In the genomic region with DNA sequence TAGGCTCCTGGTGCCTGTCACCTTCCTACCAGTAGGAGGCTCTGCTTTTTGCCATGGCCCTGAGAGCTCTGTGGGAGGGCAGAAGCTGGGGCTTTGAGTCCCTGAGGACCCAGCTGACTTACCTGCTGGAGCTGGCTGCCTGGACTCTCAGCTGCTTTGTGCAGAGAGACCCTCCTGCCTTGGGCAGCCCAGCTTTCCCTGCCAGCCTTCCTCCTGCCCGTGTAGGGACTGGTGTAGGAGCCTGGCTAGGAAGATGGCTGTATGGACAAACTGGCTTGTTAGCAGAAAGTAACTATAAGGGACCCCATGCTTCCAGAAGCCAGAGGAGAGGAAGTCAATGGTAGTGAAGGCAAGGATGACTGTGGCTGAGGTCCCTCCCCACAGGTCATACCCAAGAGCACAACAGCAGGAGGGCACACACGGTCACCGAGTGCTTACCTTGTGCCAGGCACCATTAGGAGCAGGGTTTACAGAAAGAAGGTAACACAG, we compare ENCODE assay signal across 8 cellular contexts. TPM values are rescaled to one million over a fixed set of nuclear protein-coding genes. Genes with fewer than 3 reads are reported as not detected.
DNase-seq lines count a peak whose midpoint lies in the region; ATAC-seq, FAIRE-seq and TF ChIP-seq lines count a peak whose summit lies in the region.

No MANE protein-coding gene starts in this region.

- H3K27me3 ChIP-seq in KMS-11 (ENCODE audit: insufficient read depth, low read depth) (no peaks in the 10 kb centered on the region), WERI-Rb-1 (ENCODE audit: insufficient read depth, low read depth, severe bottlenecking) (no peaks in the 10 kb centered on the region), gastroesophageal sphincter (peaks cover 4% of the 10 kb centered on the region), small intestine (ENCODE audit: control insufficient read depth in 2 of 2, insufficient read depth in 2 of 2, low read length in 2 of 2) (no peaks in the 10 kb centered on the region)

- no peak for TF ChIP-seq POLR2A in GM12892 (IDR thresholded peaks at IDR 0.05; ENCODE audit: low read depth, low read length)
- no peak for TF ChIP-seq POLR2A in gastroesophageal sphincter (IDR thresholded peaks at IDR 0.05)

- no peaks in the 10 kb centered on the region for H4K20me1 ChIP-seq in KMS-11 (ENCODE audit: insufficient read depth)

- H3K4me3 ChIP-seq in AG10803 (ENCODE audit: low read length) (no peak overlapping the region), KMS-11 (IDR thresholded peaks at IDR 0.05; ENCODE audit: insufficient read depth, low read depth, low read length) (no peak overlapping the region), WERI-Rb-1 (ENCODE audit: low read depth, low read length) (no peak overlapping the region), gastroesophageal sphincter (no peak overlapping the region), small intestine (ENCODE audit: low read depth in 1 of 2, low read length in 2 of 2) (no peak overlapping the region)

- DNase-seq in AG10803 (ENCODE audit: low read depth), result peak; percentile 45
- DNase-seq in GM12892 (ENCODE audit: insufficient read length), result peak; percentile 21
- DNase-seq in WERI-Rb-1, result peak; percentile 80
- peak; percentile 42 for DNase-seq in small intestine
- DNase-seq in T-helper 9 cell, result no peak

- no peak overlapping the region for H3K9ac ChIP-seq in KMS-11

- H3K4me2 ChIP-seq in KMS-11, result no peak overlapping the region

- no peaks in the 10 kb centered on the region for H3K9me3 ChIP-seq in WERI-Rb-1 (ENCODE audit: severe bottlenecking)
- H3K9me3 ChIP-seq in gastroesophageal sphincter, result no peaks in the 10 kb centered on the region
- H3K9me3 ChIP-seq in small intestine (ENCODE audit: control insufficient read depth, low read depth), result no peaks in the 10 kb centered on the region

- TF ChIP-seq EP300 in gastroesophageal sphincter (IDR thresholded peaks at IDR 0.05), result no peak

- FAIRE-seq in GM12892 (lab: Jason Lieb, UNC) (no peak), small intestine (lab: Jason Lieb, UNC) (no peak)

- no peaks in the 10 kb centered on the region for H3K79me2 ChIP-seq in KMS-11 (ENCODE audit: insufficient read depth, low read depth)

- ATAC-seq in gastroesophageal sphincter (peak; percentile 48), HG03097 (IDR thresholded peaks at IDR 0.05; ENCODE audit: low FRiP score, unreplicated experiment) (no peak)

- no peak overlapping the region for H3K27ac ChIP-seq in KMS-11
- no peak overlapping the region for H3K27ac ChIP-seq in WERI-Rb-1
- peak overlapping the region in 3 of 4 donors; percentile 70 to 75 (median 73) for H3K27ac ChIP-seq in gastroesophageal sphincter
- H3K27ac ChIP-seq in small intestine (ENCODE audit: low read depth in 1 of 2, low read length in 1 of 2), result no peak overlapping the region

- no peaks in the 10 kb centered on the region for H3K4me1 ChIP-seq in KMS-11 (ENCODE audit: low read depth, poor library complexity, severe bottlenecking)
- peaks cover 0 to 32% (median 12%) of the 10 kb centered on the region in 3 donors for H3K4me1 ChIP-seq in gastroesophageal sphincter
- H3K4me1 ChIP-seq in small intestine (ENCODE audit: control insufficient read depth in 2 of 2, insufficient read depth in 1 of 2, low read depth in 1 of 2, low read length in 1 of 2), result no peaks in the 10 kb centered on the region

- WGBS in gastroesophageal sphincter (ENCODE audit: low coverage in 1 of 2), 2 donors, result 60 to 92% methylated on average over 1 to 2 of the region's 3 CpGs
- 66 to 84% (median 76%) methylated on average over 3 of the region's 3 CpGs for WGBS in small intestine, 3 donors

- TF ChIP-seq CTCF in AG10803 (conservative IDR thresholded peaks at IDR 0.05; ENCODE audit: low read length) (peak; percentile 65), KMS-11 (conservative IDR thresholded peaks at IDR 0.05; ENCODE audit: low read depth, low read length) (peak; percentile 90), WERI-Rb-1 (IDR thresholded peaks at IDR 0.05; ENCODE audit: low read depth, low read length) (peak; percentile 84), gastroesophageal sphincter (IDR thresholded peaks at IDR 0.05) (peak in 3 of 4 experiments; percentile 38 to 68 (median 52))

- H3K36me3 ChIP-seq in KMS-11 (ENCODE audit: insufficient read depth) (peaks cover 24% of the 10 kb centered on the region; the same call in 1 of the 2 replicates), WERI-Rb-1 (peaks cover 48% of the 10 kb centered on the region), gastroesophageal sphincter (peaks cover 5 to 48% of the 10 kb centered on the region in 2 donors), small intestine (ENCODE audit: control insufficient read depth in 2 of 2, insufficient read depth in 2 of 2, low read length in 2 of 2) (peaks cover 19 to 25% of the 10 kb centered on the region in 2 donors)

- H2AFZ ChIP-seq in KMS-11 (ENCODE audit: low read depth), result no peak overlapping the region

RNA-seq across cellular contexts. Expression of a gene that starts 9.7 kb away (rescaled TPM):
- 0.25 TPM for polyA plus RNA-seq in GM12892 (2012; ENCODE audit: missing spikeins)
- 10 to 100 TPM in 2 of 4 donors, 1 to 10 TPM in 2; 5.7 to 18.6 (median 9.1) TPM for total RNA-seq in gastroesophageal sphincter
- 1 to 10 TPM in 1 of 3 donors, under 1 TPM in 2; under 0.01 to 2.7 (median 0.27) TPM for polyA plus RNA-seq in small intestine

RNA-seq across cellular contexts. Expression of a gene that starts 25.9 kb away (rescaled TPM):
- 87.9 TPM for polyA plus RNA-seq in GM12892 (2012; ENCODE audit: missing spikeins)
- total RNA-seq in gastroesophageal sphincter, result 100 to 1,000 TPM; 154 to 187 (median 158) TPM
- 100 to 1,000 TPM in 2 of 3 donors, 10 to 100 TPM in 1; 99.1 to 190 (median 159) TPM for polyA plus RNA-seq in small intestine

RNA-seq across cellular contexts. Expression of a gene that starts 43.3 kb away (rescaled TPM):
- 2.4 TPM for polyA plus RNA-seq in GM12892 (2012; ENCODE audit: missing spikeins)
- total RNA-seq in gastroesophageal sphincter, result 10 to 100 TPM in 2 of 4 donors, 1 to 10 TPM in 2; 6.9 to 26.9 (median 10.3) TPM
- polyA plus RNA-seq in small intestine, result 10 to 100 TPM in 1 of 3 donors, 1 to 10 TPM in 1, under 1 TPM in 1; 0.67 to 15.5 (median 1.6) TPM

Comparison
In these comparisons a context has a peak if more than half of its experiments do, and no peak if none do; other contexts are left out.
1. H3K27ac ChIP-seq: peak in gastroesophageal sphincter (3 of 4); none in KMS-11 (single experiment), WERI-Rb-1 (single experiment) and small intestine (0 of 2).
2. Peak in every context shown above with its lines, with median percentiles within 50 percentile points of each other: CTCF ChIP-seq.